Comparison of ENCODE assay signal across 1 cellular context in genomic region chr17:68697850-68698313, GRCh38.
TF ChIP-seq lines count a peak whose summit lies in the region.

No MANE protein-coding gene starts in this region.

TF ChIP-seq in HEK293, 187 proteins besides CTCF, POLR2A, EP300 and RAD21 (continued from another document and continues in another):
- no peak for TF ChIP-seq ZNF585B (tag by site-specific recombination; IDR thresholded peaks at IDR 0.05)
- no peak for TF ChIP-seq ZNF792 (tag by site-specific recombination; IDR thresholded peaks at IDR 0.05)
- peak; percentile 83 for TF ChIP-seq ATF2 (tag by site-specific recombination; IDR thresholded peaks at IDR 0.05; ENCODE audit: low read depth)
- TF ChIP-seq ZNF350 (tag by site-specific recombination; IDR thresholded peaks at IDR 0.05): no peak
- no peak for TF ChIP-seq ELK4 (IDR thresholded peaks at IDR 0.05; ENCODE audit: borderline replicate concordance, low read depth, low read length)
- TF ChIP-seq ZNF529 (tag by site-specific recombination; IDR thresholded peaks at IDR 0.05; ENCODE audit: insufficient replicate concordance): no peak
- TF ChIP-seq KLF16 (tag by site-specific recombination; IDR thresholded peaks at IDR 0.05): no peak
- TF ChIP-seq ZNF24 (tag by site-specific recombination; IDR thresholded peaks at IDR 0.05): no peak
- TF ChIP-seq ZNF335 (tag by site-specific recombination; conservative IDR thresholded peaks at IDR 0.05): peak; percentile 64
- TF ChIP-seq ZBTB21 (tag by site-specific recombination; IDR thresholded peaks at IDR 0.05): peak; percentile 28; the same call in 1 of the 2 replicates
- TF ChIP-seq ZNF707 (tag by site-specific recombination; IDR thresholded peaks at IDR 0.05): no peak
- no peak for TF ChIP-seq ZNF670 (tag by site-specific recombination; IDR thresholded peaks at IDR 0.05; ENCODE audit: low read depth)
- TF ChIP-seq ZBTB1 (tag by site-specific recombination; IDR thresholded peaks at IDR 0.05): no peak
- no peak for TF ChIP-seq ZNF121 (tag by site-specific recombination; IDR thresholded peaks at IDR 0.05)
- TF ChIP-seq, protein P1, sequence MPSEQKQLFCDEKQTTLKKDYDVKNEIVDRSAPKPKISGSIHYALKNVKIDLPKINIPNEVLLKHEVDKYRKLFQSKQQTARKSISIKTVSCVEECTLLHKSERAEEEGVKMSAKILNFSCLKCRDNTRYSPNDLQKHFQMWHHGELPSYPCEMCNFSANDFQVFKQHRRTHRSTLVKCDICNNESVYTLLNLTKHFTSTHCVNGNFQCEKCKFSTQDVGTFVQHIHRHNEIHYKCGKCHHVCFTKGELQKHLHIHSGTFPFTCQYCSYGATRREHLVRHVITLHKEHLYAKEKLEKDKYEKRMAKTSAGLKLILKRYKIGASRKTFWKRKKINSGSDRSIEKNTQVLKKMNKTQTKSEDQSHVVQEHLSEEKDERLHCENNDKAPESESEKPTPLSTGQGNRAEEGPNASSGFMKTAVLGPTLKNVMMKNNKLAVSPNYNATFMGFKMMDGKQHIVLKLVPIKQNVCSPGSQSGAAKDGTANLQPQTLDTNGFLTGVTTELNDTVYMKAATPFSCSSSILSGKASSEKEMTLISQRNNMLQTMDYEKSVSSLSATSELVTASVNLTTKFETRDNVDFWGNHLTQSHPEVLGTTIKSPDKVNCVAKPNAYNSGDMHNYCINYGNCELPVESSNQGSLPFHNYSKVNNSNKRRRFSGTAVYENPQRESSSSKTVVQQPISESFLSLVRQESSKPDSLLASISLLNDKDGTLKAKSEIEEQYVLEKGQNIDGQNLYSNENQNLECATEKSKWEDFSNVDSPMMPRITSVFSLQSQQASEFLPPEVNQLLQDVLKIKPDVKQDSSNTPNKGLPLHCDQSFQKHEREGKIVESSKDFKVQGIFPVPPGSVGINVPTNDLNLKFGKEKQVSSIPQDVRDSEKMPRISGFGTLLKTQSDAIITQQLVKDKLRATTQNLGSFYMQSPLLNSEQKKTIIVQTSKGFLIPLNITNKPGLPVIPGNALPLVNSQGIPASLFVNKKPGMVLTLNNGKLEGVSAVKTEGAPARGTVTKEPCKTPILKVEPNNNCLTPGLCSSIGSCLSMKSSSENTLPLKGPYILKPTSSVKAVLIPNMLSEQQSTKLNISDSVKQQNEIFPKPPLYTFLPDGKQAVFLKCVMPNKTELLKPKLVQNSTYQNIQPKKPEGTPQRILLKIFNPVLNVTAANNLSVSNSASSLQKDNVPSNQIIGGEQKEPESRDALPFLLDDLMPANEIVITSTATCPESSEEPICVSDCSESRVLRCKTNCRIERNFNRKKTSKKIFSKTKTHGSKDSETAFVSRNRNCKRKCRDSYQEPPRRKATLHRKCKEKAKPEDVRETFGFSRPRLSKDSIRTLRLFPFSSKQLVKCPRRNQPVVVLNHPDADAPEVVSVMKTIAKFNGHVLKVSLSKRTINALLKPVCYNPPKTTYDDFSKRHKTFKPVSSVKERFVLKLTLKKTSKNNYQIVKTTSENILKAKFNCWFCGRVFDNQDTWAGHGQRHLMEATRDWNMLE (tag by site-specific recombination; conservative IDR thresholded peaks at IDR 0.05; ENCODE audit: low read depth): 0 out of 2 replicates have a peak, but pooled peaks have one; percentile 40
- peak; percentile 23; the same call in 1 of the 2 replicates for TF ChIP-seq ZNF398 (tag by site-specific recombination; IDR thresholded peaks at IDR 0.05)
- no peak for TF ChIP-seq ZNF510 (tag by site-specific recombination; IDR thresholded peaks at IDR 0.05; ENCODE audit: insufficient replicate concordance)
- TF ChIP-seq TCF7L2 (IDR thresholded peaks at IDR 0.05; ENCODE audit: borderline replicate concordance, low read depth, low read length): no peak
- no peak for TF ChIP-seq KLF9 (tag by site-specific recombination; IDR thresholded peaks at IDR 0.05; ENCODE audit: low read depth)
- TF ChIP-seq ZNF366 (tag by site-specific recombination; conservative IDR thresholded peaks at IDR 0.05): 0 out of 2 replicates have a peak, but pooled peaks have one; percentile 22
- no peak for TF ChIP-seq ZNF624 (tag by site-specific recombination; IDR thresholded peaks at IDR 0.05)
- TF ChIP-seq, protein P2, sequence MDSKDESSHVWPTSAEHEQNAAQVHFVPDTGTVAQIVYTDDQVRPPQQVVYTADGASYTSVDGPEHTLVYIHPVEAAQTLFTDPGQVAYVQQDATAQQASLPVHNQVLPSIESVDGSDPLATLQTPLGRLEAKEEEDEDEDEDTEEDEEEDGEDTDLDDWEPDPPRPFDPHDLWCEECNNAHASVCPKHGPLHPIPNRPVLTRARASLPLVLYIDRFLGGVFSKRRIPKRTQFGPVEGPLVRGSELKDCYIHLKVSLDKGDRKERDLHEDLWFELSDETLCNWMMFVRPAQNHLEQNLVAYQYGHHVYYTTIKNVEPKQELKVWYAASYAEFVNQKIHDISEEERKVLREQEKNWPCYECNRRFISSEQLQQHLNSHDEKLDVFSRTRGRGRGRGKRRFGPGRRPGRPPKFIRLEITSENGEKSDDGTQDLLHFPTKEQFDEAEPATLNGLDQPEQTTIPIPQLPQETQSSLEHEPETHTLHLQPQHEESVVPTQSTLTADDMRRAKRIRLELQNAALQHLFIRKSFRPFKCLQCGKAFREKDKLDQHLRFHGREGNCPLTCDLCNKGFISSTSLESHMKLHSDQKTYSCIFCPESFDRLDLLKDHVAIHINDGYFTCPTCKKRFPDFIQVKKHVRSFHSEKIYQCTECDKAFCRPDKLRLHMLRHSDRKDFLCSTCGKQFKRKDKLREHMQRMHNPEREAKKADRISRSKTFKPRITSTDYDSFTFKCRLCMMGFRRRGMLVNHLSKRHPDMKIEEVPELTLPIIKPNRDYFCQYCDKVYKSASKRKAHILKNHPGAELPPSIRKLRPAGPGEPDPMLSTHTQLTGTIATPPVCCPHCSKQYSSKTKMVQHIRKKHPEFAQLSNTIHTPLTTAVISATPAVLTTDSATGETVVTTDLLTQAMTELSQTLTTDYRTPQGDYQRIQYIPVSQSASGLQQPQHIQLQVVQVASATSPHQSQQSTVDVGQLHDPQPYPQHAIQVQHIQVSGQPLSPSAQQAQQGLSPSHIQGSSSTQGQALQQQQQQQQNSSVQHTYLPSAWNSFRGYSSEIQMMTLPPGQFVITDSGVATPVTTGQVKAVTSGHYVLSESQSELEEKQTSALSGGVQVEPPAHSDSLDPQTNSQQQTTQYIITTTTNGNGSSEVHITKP (tag by site-specific recombination; IDR thresholded peaks at IDR 0.05): 0 out of 2 replicates have a peak, but pooled peaks have one; percentile 8
- no peak for TF ChIP-seq ZNF157 (tag by site-specific recombination; IDR thresholded peaks at IDR 0.05)
- no peak for TF ChIP-seq ZBTB49 (tag by site-specific recombination; IDR thresholded peaks at IDR 0.05; ENCODE audit: low read depth)
- no peak for TF ChIP-seq ZNF274 (IDR thresholded peaks at IDR 0.05; ENCODE audit: low read length)
- TF ChIP-seq ZNF274 (tag by site-specific recombination; IDR thresholded peaks at IDR 0.05; ENCODE audit: borderline replicate concordance): no peak
- peak; percentile 87 for TF ChIP-seq TRIM28 (IDR thresholded peaks at IDR 0.05; ENCODE audit: borderline replicate concordance, low read length)
- peak; percentile 35; the same call in 1 of the 2 replicates for TF ChIP-seq ZNF692 (tag by site-specific recombination; IDR thresholded peaks at IDR 0.05)
- TF ChIP-seq ZBTB48 (tag by site-specific recombination; IDR thresholded peaks at IDR 0.05): peak; percentile 90
- no peak for TF ChIP-seq ZNF140 (tag by site-specific recombination; IDR thresholded peaks at IDR 0.05)
- no peak for TF ChIP-seq ZNF138 (tag by site-specific recombination; IDR thresholded peaks at IDR 0.05; ENCODE audit: borderline replicate concordance)
- TF ChIP-seq ZNF837 (tag by site-specific recombination; IDR thresholded peaks at IDR 0.05): no peak
- no peak for TF ChIP-seq SCRT2 (tag by site-specific recombination; IDR thresholded peaks at IDR 0.05)
- TF ChIP-seq, protein P3, sequence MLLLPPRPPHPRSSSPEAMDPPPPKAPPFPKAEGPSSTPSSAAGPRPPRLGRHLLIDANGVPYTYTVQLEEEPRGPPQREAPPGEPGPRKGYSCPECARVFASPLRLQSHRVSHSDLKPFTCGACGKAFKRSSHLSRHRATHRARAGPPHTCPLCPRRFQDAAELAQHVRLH (tag by site-specific recombination; IDR thresholded peaks at IDR 0.05): no peak
- no peak for TF ChIP-seq ZNF211 (tag by site-specific recombination; IDR thresholded peaks at IDR 0.05; ENCODE audit: low read depth)
- TF ChIP-seq, protein P4, sequence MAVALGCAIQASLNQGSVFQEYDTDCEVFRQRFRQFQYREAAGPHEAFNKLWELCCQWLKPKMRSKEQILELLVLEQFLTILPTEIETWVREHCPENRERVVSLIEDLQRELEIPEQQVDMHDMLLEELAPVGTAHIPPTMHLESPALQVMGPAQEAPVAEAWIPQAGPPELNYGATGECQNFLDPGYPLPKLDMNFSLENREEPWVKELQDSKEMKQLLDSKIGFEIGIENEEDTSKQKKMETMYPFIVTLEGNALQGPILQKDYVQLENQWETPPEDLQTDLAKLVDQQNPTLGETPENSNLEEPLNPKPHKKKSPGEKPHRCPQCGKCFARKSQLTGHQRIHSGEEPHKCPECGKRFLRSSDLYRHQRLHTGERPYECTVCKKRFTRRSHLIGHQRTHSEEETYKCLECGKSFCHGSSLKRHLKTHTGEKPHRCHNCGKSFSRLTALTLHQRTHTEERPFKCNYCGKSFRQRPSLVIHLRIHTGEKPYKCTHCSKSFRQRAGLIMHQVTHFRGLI (tag by site-specific recombination; IDR thresholded peaks at IDR 0.05): no peak
- peak; percentile 61 for TF ChIP-seq ZNF660 (tag by site-specific recombination; IDR thresholded peaks at IDR 0.05)
- TF ChIP-seq ZNF10 (tag by site-specific recombination; IDR thresholded peaks at IDR 0.05): no peak
- TF ChIP-seq ZNF324 (tag by site-specific recombination; IDR thresholded peaks at IDR 0.05): 0 out of 2 replicates have a peak, but pooled peaks have one; percentile 19
- TF ChIP-seq ZNF302 (tag by site-specific recombination; IDR thresholded peaks at IDR 0.05; ENCODE audit: low read depth): no peak
